2 cellular contexts compared by ENCODE assay signal in genomic region chr14:29838752-29839151, GRCh38.
TF ChIP-seq lines count a peak whose summit lies in the region.

No MANE protein-coding gene starts in this region.

TF ChIP-seq in HepG2, 621 proteins besides CTCF, POLR2A, EP300 and RAD21:
- TF ChIP-seq ATF4 (CRISPR knock-in tag; IDR thresholded peaks at IDR 0.05): peak in 1 of 2 experiments; percentile 58; a peak in 1 of 4 replicates
- TF ChIP-seq CEBPB (IDR thresholded peaks at IDR 0.05; ENCODE audit: borderline replicate concordance, low read depth, low read length): peak; percentile 51; the same call in 1 of the 2 replicates
- no peak for TF ChIP-seq ZNF513 (CRISPR knock-in tag; conservative IDR thresholded peaks at IDR 0.05)
- TF ChIP-seq ATF7 (IDR thresholded peaks at IDR 0.05): peak; percentile 84
- no peak for TF ChIP-seq ATF7 (CRISPR knock-in tag; IDR thresholded peaks at IDR 0.05)

TF ChIP-seq in IMR-90, 13 proteins besides CTCF, POLR2A, EP300 and RAD21:
- TF ChIP-seq CEBPB (IDR thresholded peaks at IDR 0.05; ENCODE audit: low read depth, low read length) (peak; percentile 54), RCOR1 (IDR thresholded peaks at IDR 0.05; ENCODE audit: insufficient replicate concordance, low read length) (no peak)
